In genomic region chr14:89723930-89724915, GRCh38 we compare ENCODE assay signal across 9 cellular contexts.
A peak's percentile ranks its signal among the peaks of the same experiment; 100 is the strongest.
DNase-seq lines count a peak whose midpoint lies in the region; ATAC-seq and TF ChIP-seq lines count a peak whose summit lies in the region.
"Had no signal": no experiment of that assay in that cellular context is flagged by ENCODE, and none has a peak within 500 bp of the region (broad histone marks: within the 10 kb centered on the region; RNA-seq: fewer than 3 reads in every experiment).

No MANE protein-coding gene starts in this region.

- H3K4me1 Mint-ChIP-seq in natural killer cell treated with Interleukin-12 subunit alpha and Interleukin-12 subunit beta and Interleukin-15 and Interleukin-18, amount 100 ng/mL, for 72 hours (ENCODE audit: low read depth in 2 of 2), result peaks cover 58 to 72% of the 10 kb centered on the region in 2 donors

- TF ChIP-seq CTCF in coronary artery (IDR thresholded peaks at IDR 0.05), result no peak

- peaks cover 3% of the 10 kb centered on the region for H3K9me3 Mint-ChIP-seq in natural killer cell treated with Interleukin-12 subunit alpha and Interleukin-12 subunit beta and Interleukin-15 and Interleukin-18, amount 100 ng/mL, for 72 hours

- DNase-seq in CD1c-positive myeloid dendritic cell (ENCODE audit: extremely low spot score) (peak; percentile 54), Kasumi-1 (lab: John Stamatoyannopoulos, UW) (peak; percentile 33 to 47), coronary artery (ENCODE audit: low spot score) (no peak), SIG-M5 (lab: John Stamatoyannopoulos, UW) (no peak)
- DNase-seq in natural killer cell treated with Interleukin-12 subunit alpha and Interleukin-12 subunit beta and Interleukin-15 and Interleukin-18, amount 100 ng/mL, for 72 hours (ENCODE audit: low spot score), result no peak
- no peak for DNase-seq in stimulated activated CD4-positive, alpha-beta T cell treated with anti-CD3 and anti-CD28 coated beads, Interleukin-4, amount 100 ng/mL, for 4 hours
- DNase-seq: NCI-H69 had no signal

- no peak for ATAC-seq in natural killer cell treated with Interleukin-12 subunit alpha and Interleukin-12 subunit beta and Interleukin-15 and Interleukin-18, amount 100 ng/mL, for 72 hours
- ATAC-seq in HG02588 (IDR thresholded peaks at IDR 0.05; ENCODE audit: unreplicated experiment) (no peak), GM21360 (IDR thresholded peaks at IDR 0.05; ENCODE audit: unreplicated experiment) (no peak)

- H3K27ac Mint-ChIP-seq in natural killer cell treated with Interleukin-12 subunit alpha and Interleukin-12 subunit beta and Interleukin-15 and Interleukin-18, amount 100 ng/mL, for 72 hours, result peak overlapping the region; percentile 93 to 96

- H3K4me3 ChIP-seq in coronary artery, result peak overlapping the region; percentile 36

- H3K36me3 Mint-ChIP-seq in natural killer cell treated with Interleukin-12 subunit alpha and Interleukin-12 subunit beta and Interleukin-15 and Interleukin-18, amount 100 ng/mL, for 72 hours, result peaks cover 5% of the 10 kb centered on the region

- no peaks in the 10 kb centered on the region for H3K27me3 Mint-ChIP-seq in natural killer cell treated with Interleukin-12 subunit alpha and Interleukin-12 subunit beta and Interleukin-15 and Interleukin-18, amount 100 ng/mL, for 72 hours

- peak overlapping the region; percentile 81 for H3K4me3 Mint-ChIP-seq in natural killer cell treated with Interleukin-12 subunit alpha and Interleukin-12 subunit beta and Interleukin-15 and Interleukin-18, amount 100 ng/mL, for 72 hours

- H3K27ac ChIP-seq in coronary artery, result no peak overlapping the region

Comparison
In these comparisons a context has a peak if more than half of its experiments do, and no peak if none do; other contexts are left out.
1. DNase-seq: peak in CD1c-positive myeloid dendritic cell (single experiment) and Kasumi-1 (2 of 2); none in coronary artery (single experiment), natural killer cell treated with Interleukin-12 subunit alpha and Interleukin-12 subunit beta and Interleukin-15 and Interleukin-18, amount 100 ng/mL, for 72 hours (single experiment), stimulated activated CD4-positive, alpha-beta T cell treated with anti-CD3 and anti-CD28 coated beads, Interleukin-4, amount 100 ng/mL, for 4 hours (0 of 2) and SIG-M5 (single experiment).